Comparison of ENCODE assay signal across 16 cellular contexts in genomic region chr18:2964349-2965010, GRCh38. TPM values are rescaled to one million over a fixed set of nuclear protein-coding genes. Genes with fewer than 3 reads are reported as not detected.
A peak's percentile ranks its signal among the peaks of the same experiment; 100 is the strongest.
DNase-seq lines count a peak whose midpoint lies in the region; ATAC-seq lines count a peak whose summit lies in the region.
"Had no signal": no experiment of that assay in that cellular context is flagged by ENCODE, and none has a peak within 500 bp of the region (broad histone marks: within the 10 kb centered on the region; RNA-seq: fewer than 3 reads in every experiment).

No MANE protein-coding gene starts in this region.

- intact Hi-C loops in activated T-helper 1 cell treated with anti-CD3 and anti-CD28 coated beads, Interleukin-12 subunit alpha, Interleukin-12 subunit beta, Interleukin-2, Interleukin-4 antibody, amounts not matched to agents 30 ng/mL and 10 ng/mL and 1 ng/mL, durations not matched to agents 14 hours and 24 hours and 36 hours (cut with micrococcal nuclease): no loop called here
- intact Hi-C loops in naive thymus-derived CD4-positive, alpha-beta T cell (cut with micrococcal nuclease): loop anchor here (5.0 kb wide), 2 partner anchors 307 to 628 kb away; partner anchors contain the start of gene SMCHD1 (in 1 of the 2)

- no peaks in the 10 kb centered on the region for H3K27me3 Mint-ChIP-seq in activated T-helper 1 cell treated with anti-CD3 and anti-CD28 coated beads, Interleukin-12 subunit alpha, Interleukin-12 subunit beta, Interleukin-2, Interleukin-4 antibody, amounts not matched to agents 30 ng/mL and 10 ng/mL and 1 ng/mL, durations not matched to agents 14 hours and 24 hours and 36 hours (ENCODE audit: insufficient read depth)
- no peaks in the 10 kb centered on the region for H3K27me3 Mint-ChIP-seq in naive thymus-derived CD4-positive, alpha-beta T cell

- H4K20me1 ChIP-seq in BLaER1 treated with 17β-estradiol and CSF1 and Interleukin-3, amounts not matched to agents 10 nM and 100 nM: peaks cover 0 to 36% (median 0%) of the 10 kb centered on the region in 11 experiments; a peak in 6 of 22 replicates

- H3K27ac ChIP-seq in BLaER1 treated with 17β-estradiol and CSF1 and Interleukin-3, amounts not matched to agents 10 nM and 100 nM: peak overlapping the region in 10 of 11 experiments; percentile 73 to 93 (median 86); a peak in 19 of 22 replicates
- peak overlapping the region; percentile 80 for H3K27ac ChIP-seq in naive thymus-derived CD4-positive, alpha-beta T cell (ENCODE audit: low read depth, low read length)
- H3K27ac ChIP-seq: parathyroid adenoma had no signal

- peak overlapping the region; percentile 44 for H3K4me3 Mint-ChIP-seq in activated T-helper 1 cell treated with anti-CD3 and anti-CD28 coated beads, Interleukin-12 subunit alpha, Interleukin-12 subunit beta, Interleukin-2, Interleukin-4 antibody, amounts not matched to agents 30 ng/mL and 10 ng/mL and 1 ng/mL, durations not matched to agents 14 hours and 24 hours and 36 hours
- H3K4me3 Mint-ChIP-seq in naive thymus-derived CD4-positive, alpha-beta T cell: peak overlapping the region; percentile 41 to 85 (median 74)
- H3K4me3 Mint-ChIP-seq: GM23338 had no signal

- DNase-seq in EH (ENCODE audit: low read depth): peak; percentile 86
- DNase-seq in activated T-helper 1 cell treated with anti-CD3 and anti-CD28 coated beads, Interleukin-12 subunit alpha, Interleukin-12 subunit beta, Interleukin-2, Interleukin-4 antibody, amounts not matched to agents 30 ng/mL and 10 ng/mL and 1 ng/mL, durations not matched to agents 14 hours and 24 hours and 36 hours (ENCODE audit: low spot score): no peak
- peak in 1 of 9 donors; percentile 30 for DNase-seq in naive thymus-derived CD4-positive, alpha-beta T cell
- no peak for DNase-seq in glomerular visceral epithelial cell (ENCODE audit: extremely low spot score)
- no peak for DNase-seq in kidney tubule cell (ENCODE audit: low spot score)
- no peak for DNase-seq in GM03348 (ENCODE audit: low spot score)
- DNase-seq: activated CD4-positive, alpha-beta T cell treated with anti-CD3 and anti-CD28 coated beads for 4 hours; activated gamma-delta T cell; hypothalamus; NCI-H1694; NCI-H446; Right ventricle myocardium superior; T-helper 9 cell had no signal

- peaks cover 0 to 6% (median 0%) of the 10 kb centered on the region in 11 experiments; a peak in 1 of 22 replicates for H3K9me3 ChIP-seq in BLaER1 treated with 17β-estradiol and CSF1 and Interleukin-3, amounts not matched to agents 10 nM and 100 nM (replicated peaks in 1 of 11)
- H3K9me3 ChIP-seq in naive thymus-derived CD4-positive, alpha-beta T cell (ENCODE audit: control insufficient read depth in 2 of 3, low read length in 3 of 3): no peaks in the 10 kb centered on the region

- no peak overlapping the region for H3K4me3 ChIP-seq in BLaER1 treated with 17β-estradiol and CSF1 and Interleukin-3, amounts not matched to agents 10 nM and 100 nM
- H3K4me3 ChIP-seq in naive thymus-derived CD4-positive, alpha-beta T cell (ENCODE audit: low read length): peak overlapping the region; percentile 9
- H3K4me3 ChIP-seq: GM23338 had no signal

- 0 out of 22 replicates have a peak overlapping the region, but pooled peaks of 1 of the 11 experiments have one; percentile 66 for H3K9ac ChIP-seq in BLaER1 treated with 17β-estradiol and CSF1 and Interleukin-3, amounts not matched to agents 10 nM and 100 nM
- H3K9ac ChIP-seq: parathyroid adenoma had no signal

- ATAC-seq in naive thymus-derived CD4-positive, alpha-beta T cell: no peak
- ATAC-seq: GM23338 had no signal

- H3K36me3 ChIP-seq in BLaER1 treated with 17β-estradiol and CSF1 and Interleukin-3, amounts not matched to agents 10 nM and 100 nM: peaks cover 0 to 29% (median 15%) of the 10 kb centered on the region in 11 experiments; a peak in 15 of 22 replicates
- no peaks in the 10 kb centered on the region for H3K36me3 ChIP-seq in naive thymus-derived CD4-positive, alpha-beta T cell (ENCODE audit: control insufficient read depth in 2 of 3, insufficient read depth in 3 of 3, low read length in 3 of 3)

- H3K27me3 ChIP-seq in BLaER1 treated with 17β-estradiol and CSF1 and Interleukin-3, amounts not matched to agents 10 nM and 100 nM: no peaks in the 10 kb centered on the region
- no peaks in the 10 kb centered on the region for H3K27me3 ChIP-seq in naive thymus-derived CD4-positive, alpha-beta T cell (ENCODE audit: control insufficient read depth in 2 of 2, insufficient read depth in 2 of 2, low read length in 2 of 2)

- POLR2A ChIA-PET in naive thymus-derived CD4-positive, alpha-beta T cell (lab: Charles Lee): interaction anchor here (0.6 to 10.2 kb wide), 9 partner anchors 8 to 98 kb away, joined by 3 to 335 read pairs (median 15); no protein-coding TSS in a partner anchor

- H3K4me1 Mint-ChIP-seq in activated T-helper 1 cell treated with anti-CD3 and anti-CD28 coated beads, Interleukin-12 subunit alpha, Interleukin-12 subunit beta, Interleukin-2, Interleukin-4 antibody, amounts not matched to agents 30 ng/mL and 10 ng/mL and 1 ng/mL, durations not matched to agents 14 hours and 24 hours and 36 hours (ENCODE audit: low read depth): peaks cover 82% of the 10 kb centered on the region
- H3K4me1 Mint-ChIP-seq in naive thymus-derived CD4-positive, alpha-beta T cell: peaks cover 61 to 98% (median 83%) of the 10 kb centered on the region in 7 donors

- H3K27ac Mint-ChIP-seq in activated T-helper 1 cell treated with anti-CD3 and anti-CD28 coated beads, Interleukin-12 subunit alpha, Interleukin-12 subunit beta, Interleukin-2, Interleukin-4 antibody, amounts not matched to agents 30 ng/mL and 10 ng/mL and 1 ng/mL, durations not matched to agents 14 hours and 24 hours and 36 hours: peak overlapping the region; percentile 86
- H3K27ac Mint-ChIP-seq in naive thymus-derived CD4-positive, alpha-beta T cell: peak overlapping the region; percentile 74 to 100 (median 97)
- H3K27ac Mint-ChIP-seq: GM23338 had no signal

- peaks cover 30% of the 10 kb centered on the region for H3K36me3 Mint-ChIP-seq in activated T-helper 1 cell treated with anti-CD3 and anti-CD28 coated beads, Interleukin-12 subunit alpha, Interleukin-12 subunit beta, Interleukin-2, Interleukin-4 antibody, amounts not matched to agents 30 ng/mL and 10 ng/mL and 1 ng/mL, durations not matched to agents 14 hours and 24 hours and 36 hours (ENCODE audit: low read depth)
- H3K36me3 Mint-ChIP-seq in naive thymus-derived CD4-positive, alpha-beta T cell: peaks cover 0 to 30% (median 4%) of the 10 kb centered on the region in 5 donors

- no peaks in the 10 kb centered on the region for H3K9me3 Mint-ChIP-seq in activated T-helper 1 cell treated with anti-CD3 and anti-CD28 coated beads, Interleukin-12 subunit alpha, Interleukin-12 subunit beta, Interleukin-2, Interleukin-4 antibody, amounts not matched to agents 30 ng/mL and 10 ng/mL and 1 ng/mL, durations not matched to agents 14 hours and 24 hours and 36 hours
- H3K9me3 Mint-ChIP-seq in naive thymus-derived CD4-positive, alpha-beta T cell: peaks cover 0 to 4% (median 0%) of the 10 kb centered on the region in 11 donors
- H3K9me3 Mint-ChIP-seq: GM23338 had no signal

- H3K4me1 ChIP-seq in BLaER1 treated with 17β-estradiol and CSF1 and Interleukin-3, amounts not matched to agents 10 nM and 100 nM: peaks cover 73 to 100% (median 92%) of the 10 kb centered on the region in 10 experiments
- peaks cover 92 to 95% of the 10 kb centered on the region in 2 donors for H3K4me1 ChIP-seq in naive thymus-derived CD4-positive, alpha-beta T cell (ENCODE audit: control insufficient read depth in 2 of 2, insufficient read depth in 2 of 2, low read length in 2 of 2)

- peak overlapping the region; percentile 72 to 96 (median 90) for H3K4me2 ChIP-seq in BLaER1 treated with 17β-estradiol and CSF1 and Interleukin-3, amounts not matched to agents 10 nM and 100 nM
- H3K4me2 ChIP-seq: GM23338 had no signal

- CTCF ChIA-PET in naive thymus-derived CD4-positive, alpha-beta T cell (lab: Charles Lee): interaction anchor here (1.6 to 2.5 kb wide), 2 partner anchors 12 to 15 kb away, joined by 4 to 10 read pairs; no protein-coding TSS in a partner anchor

RNA-seq across cellular contexts. Expression of gene LPIN2, which starts 48.5 kb away (rescaled TPM):
- 86.6 and 91.8 TPM in 2 replicates for total RNA-seq in activated T-helper 1 cell treated with anti-CD3 and anti-CD28 coated beads, Interleukin-12 subunit alpha, Interleukin-12 subunit beta, Interleukin-2, Interleukin-4 antibody, amounts not matched to agents 30 ng/mL and 10 ng/mL and 1 ng/mL, durations not matched to agents 14 hours and 24 hours and 36 hours
- total RNA-seq in naive thymus-derived CD4-positive, alpha-beta T cell: 100 to 1,000 TPM in 1 of 5 experiments, 10 to 100 TPM in 4; 58.8 to 133 (median 73.6) TPM
- 10 to 100 TPM; 63.7 to 73.1 TPM for polyA plus RNA-seq in naive thymus-derived CD4-positive, alpha-beta T cell
